Comparison of ENCODE assay signal across 1 cellular context in genomic region chr5:1108008-1108864, GRCh38.
TF ChIP-seq lines count a peak whose summit lies in the region.

No MANE protein-coding gene starts in this region.

TF ChIP-seq in WTC11, 78 proteins besides CTCF, POLR2A, EP300 and RAD21 (continued from another document):
- TF ChIP-seq ERG (CRISPR knock-in tag; IDR thresholded peaks at IDR 0.05) (no peak), SMAD4 (CRISPR knock-in tag; IDR thresholded peaks at IDR 0.05) (no peak), MAX (CRISPR knock-in tag; IDR thresholded peaks at IDR 0.05) (no peak), SOX15 (CRISPR knock-in tag; IDR thresholded peaks at IDR 0.05) (no peak)
